ENCODE assay signal across 18 cellular contexts in the genomic region with DNA sequence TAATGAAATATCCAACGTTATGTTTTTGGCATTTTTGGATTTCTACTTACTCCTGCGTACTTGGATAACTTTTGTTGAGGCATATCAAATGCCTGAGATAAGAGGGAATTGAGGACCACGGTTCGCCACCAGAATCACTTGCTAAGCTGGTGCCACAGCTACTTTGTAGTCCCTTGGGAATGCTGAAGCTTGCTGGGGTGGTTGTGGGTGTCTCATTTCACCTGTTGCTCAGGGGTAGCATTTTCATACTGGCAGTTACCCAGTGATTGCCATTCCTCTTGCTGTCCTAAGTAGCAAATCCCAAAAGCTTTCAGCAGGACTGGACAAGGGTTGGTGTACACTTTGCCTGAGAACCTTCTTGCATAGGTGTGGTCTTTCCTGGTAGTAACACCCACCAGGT.
DNase-seq lines count a peak whose midpoint lies in the region; ATAC-seq, FAIRE-seq and TF ChIP-seq lines count a peak whose summit lies in the region.
"Had no signal": no experiment of that assay in that cellular context is flagged by ENCODE, and none has a peak within 500 bp of the region (broad histone marks: within the 10 kb centered on the region; RNA-seq: fewer than 3 reads in every experiment).

No MANE protein-coding gene starts in this region.

- H3F3A ChIP-seq in GM23338 (replicated peaks; ENCODE audit: low read depth), result no peaks in the 10 kb centered on the region

- no peak overlapping the region for H3K23ac ChIP-seq in H1 (ENCODE audit: insufficient read length)

- peak overlapping the region; percentile 46; the same call in 1 of the 2 replicates for H2BK12ac ChIP-seq in H1 (ENCODE audit: low read depth, low read length)

- H3K9me3 Mint-ChIP-seq in GM23338 (no peaks in the 10 kb centered on the region), nephron (peaks cover 2% of the 10 kb centered on the region)
- H3K9me3 Mint-ChIP-seq: CD8-positive, alpha-beta T cell had no signal

- no peak overlapping the region for H3K4ac ChIP-seq in H1 (replicated peaks; ENCODE audit: insufficient read length, low read depth, low read length)

- H3K4me3 Mint-ChIP-seq in GM23338, result no peak overlapping the region
- no peak overlapping the region for H3K4me3 Mint-ChIP-seq in nephron
- H3K4me3 Mint-ChIP-seq: CD14-positive monocyte; CD8-positive, alpha-beta T cell had no signal

- no peak overlapping the region for H3K27ac ChIP-seq in GM23338 (ENCODE audit: low read depth)
- no peak overlapping the region for H3K27ac ChIP-seq in H1 (ENCODE audit: low read depth, low read length)
- no peak overlapping the region for H3K27ac ChIP-seq in A673 (ENCODE audit: low read depth, low read length, poor library complexity, severe bottlenecking)

- H3K36me3 Mint-ChIP-seq in GM23338 (ENCODE audit: low read depth), result no peaks in the 10 kb centered on the region
- peaks cover 3% of the 10 kb centered on the region for H3K36me3 Mint-ChIP-seq in nephron (ENCODE audit: low read depth)
- H3K36me3 Mint-ChIP-seq: CD14-positive monocyte; CD8-positive, alpha-beta T cell had no signal

- TF ChIP-seq POLR2A in H1 (IDR thresholded peaks at IDR 0.05; ENCODE audit: control extremely low read depth in 1 of 2, low read depth in 2 of 2, low read length in 2 of 2), result no peak

- H4K8ac ChIP-seq in H1 (ENCODE audit: extremely low read depth, insufficient read depth, low read length), result no peak overlapping the region

- DNase-seq in GM23338 (ENCODE audit: low spot score), result no peak
- DNase-seq in NCI-H2107 (lab: John Stamatoyannopoulos, UW), result peak; percentile 59
- no peak for DNase-seq in H1 (ENCODE audit: low read depth in 1 of 2, low spot score in 2 of 2)
- DNase-seq in foreskin fibroblast, result no peak
- DNase-seq in A673 (ENCODE audit: low spot score), result no peak
- no peak for DNase-seq in NCI-H187 treated with DMSO at 0.1 percent for 48 hours (lab: John Stamatoyannopoulos, UW)
- DNase-seq: BE2C; CD8-positive, alpha-beta T cell; COR-L47; DMS79 treated with DMSO at 0.1 percent for 48 hours; EL had no signal

- H3K27me3 ChIP-seq in GM23338 (ENCODE audit: insufficient read depth), result no peaks in the 10 kb centered on the region
- peaks cover 0 to 2% (median 0%) of the 10 kb centered on the region in 4 experiments; a peak in 1 of 7 replicates for H3K27me3 ChIP-seq in H1 (replicated peaks in 1 of 4; ENCODE audit: control insufficient read depth in 3 of 4, extremely low read depth in 1 of 4, insufficient read depth in 3 of 4, low read length in 3 of 4)
- H3K27me3 ChIP-seq in A673 (replicated peaks; ENCODE audit: insufficient read depth, low read depth, low read length, poor library complexity), result no peaks in the 10 kb centered on the region
- H3K27me3 ChIP-seq: BE2C had no signal

- H3K79me2 ChIP-seq in GM23338 (replicated peaks; ENCODE audit: insufficient read depth) (no peaks in the 10 kb centered on the region), H1 (ENCODE audit: control insufficient read depth in 1 of 2, insufficient read depth in 2 of 2, low read length in 2 of 2) (no peaks in the 10 kb centered on the region)

- H3K14ac ChIP-seq in H1 (ENCODE audit: insufficient read length), result no peak overlapping the region

- H3K79me1 ChIP-seq in H1 (ENCODE audit: low read depth, low read length), result no peaks in the 10 kb centered on the region

- H2AFZ ChIP-seq in GM23338 (0 out of 2 replicates have a peak overlapping the region, but pooled peaks have one; percentile 9), H1 (ENCODE audit: low read length) (peak overlapping the region; percentile 53; the same call in 1 of the 2 replicates)

- BruUV-seq in A673 (replicated peaks; lab: Mats Ljungman, UMichigan), result no TSS peak

- H3K4me2 ChIP-seq in GM23338 (no peak overlapping the region), H1 (ENCODE audit: insufficient read depth in 1 of 2, low read depth in 2 of 2, low read length in 2 of 2) (no peak overlapping the region)

- no peak overlapping the region for H2BK5ac ChIP-seq in H1 (ENCODE audit: low read depth, low read length)

- no peak overlapping the region for H4K5ac ChIP-seq in H1 (ENCODE audit: insufficient read length, low read depth, low read length)

- TF ChIP-seq RAD21 in H1 (IDR thresholded peaks at IDR 0.05 in 1 of 2, conservative IDR thresholded peaks at IDR 0.05 in 1 of 2; ENCODE audit: low read depth in 2 of 2, low read length in 2 of 2), result no peak

- H3K9me2 ChIP-seq in GM23338 (ENCODE audit: insufficient read depth), result no peaks in the 10 kb centered on the region

- TF ChIP-seq CTCF in GM23338 (conservative IDR thresholded peaks at IDR 0.05; ENCODE audit: low read depth in 2 of 2) (no peak), H1 (IDR thresholded peaks at IDR 0.05; ENCODE audit: control extremely low read depth in 1 of 3, insufficient read depth in 1 of 3, low read depth in 1 of 3, low read length in 3 of 3) (no peak), nephron (IDR thresholded peaks at IDR 0.05; ENCODE audit: unreplicated experiment in 3 of 3) (no peak), foreskin fibroblast (IDR thresholded peaks at IDR 0.05; ENCODE audit: low read depth, low read length) (no peak), A673 (conservative IDR thresholded peaks at IDR 0.05; ENCODE audit: low read depth, low read length) (no peak)

- H3K27ac Mint-ChIP-seq in GM23338 (no peak overlapping the region), nephron (peak overlapping the region; percentile 83 to 95 (median 88))
- H3K27ac Mint-ChIP-seq: CD14-positive monocyte; CD8-positive, alpha-beta T cell had no signal

- POLR2A ChIA-PET in H1 (lab: Charles Lee; ENCODE audit: partially characterized antibody) (no interaction called here), A673 (lab: Charles Lee; ENCODE audit: low non-redundant PET) (no interaction called here)

- no peak overlapping the region for H3K56ac ChIP-seq in H1 (replicated peaks; ENCODE audit: insufficient read length, low read depth, low read length)

- no peak for TF ChIP-seq EP300 in H1 (IDR thresholded peaks at IDR 0.05; ENCODE audit: borderline replicate concordance in 1 of 2, low read depth in 2 of 2, low read length in 2 of 2)

- no peak overlapping the region for H4K91ac ChIP-seq in H1 (replicated peaks; ENCODE audit: insufficient read length, low read length)

- H3K4me1 Mint-ChIP-seq in GM23338, result peaks cover 39% of the 10 kb centered on the region
- H3K4me1 Mint-ChIP-seq in nephron, result peaks cover 25% of the 10 kb centered on the region

- no peak for ATAC-seq in GM23338
- ATAC-seq: CD8-positive, alpha-beta T cell; HCT116 had no signal

- intact Hi-C loops in A673 (cut with micrococcal nuclease; ENCODE audit: unreplicated experiment), result no loop called here

- no peak overlapping the region for H3K4me3 ChIP-seq in GM23338
- H3K4me3 ChIP-seq in H1 (ENCODE audit: extremely low read depth in 1 of 4, insufficient read depth in 2 of 4, low read depth in 3 of 4, low read length in 4 of 4), result no peak overlapping the region
- H3K4me3 ChIP-seq in foreskin fibroblast (ENCODE audit: low read depth in 1 of 2, low read length in 2 of 2), result no peak overlapping the region
- H3K4me3 ChIP-seq in A673 (ENCODE audit: low read depth, low read length, poor library complexity, severe bottlenecking), result no peak overlapping the region

- CTCF ChIA-PET in H1 (lab: Charles Lee; ENCODE audit: partially characterized antibody) (interaction anchor here (0.9 to 1.1 kb wide), 3 partner anchors 9 to 46 kb away, joined by 3 to 5 read pairs (median 3); no protein-coding TSS in a partner anchor), A673 (lab: Charles Lee) (no interaction called here)

- H2BK20ac ChIP-seq in H1 (ENCODE audit: low read length), result no peak overlapping the region

- H3K36me3 ChIP-seq in GM23338 (ENCODE audit: insufficient read depth) (no peaks in the 10 kb centered on the region), H1 (ENCODE audit: control insufficient read depth in 2 of 4, insufficient read depth in 4 of 4, low read length in 3 of 4) (no peaks in the 10 kb centered on the region), A673 (ENCODE audit: insufficient read depth, low read length, poor library complexity, severe bottlenecking) (no peaks in the 10 kb centered on the region)
- H3K36me3 ChIP-seq: BE2C had no signal

- H3K4me1 ChIP-seq in GM23338 (ENCODE audit: insufficient read depth) (peaks cover 24% of the 10 kb centered on the region), H1 (replicated peaks in 1 of 4; ENCODE audit: control insufficient read depth in 3 of 4, insufficient read depth in 4 of 4, low read length in 3 of 4) (peaks cover 5 to 14% (median 11%) of the 10 kb centered on the region in 4 experiments; a peak in 4 of 7 replicates), A673 (ENCODE audit: insufficient read depth, low read length, poor library complexity, severe bottlenecking) (peaks cover 13% of the 10 kb centered on the region)
- H3K4me1 ChIP-seq: BE2C had no signal

- no peaks in the 10 kb centered on the region for H3K23me2 ChIP-seq in H1 (ENCODE audit: low read depth, low read length)

- H3K27me3 Mint-ChIP-seq in GM23338 (ENCODE audit: insufficient read depth, low read depth, poor library complexity) (peaks cover 10% of the 10 kb centered on the region), nephron (ENCODE audit: low read depth) (no peaks in the 10 kb centered on the region)

- no peak overlapping the region for H2AK5ac ChIP-seq in H1 (ENCODE audit: low read depth, low read length)

- WGBS in H1 (ENCODE audit: extremely low coverage in 1 of 2, insufficient coverage in 1 of 2, insufficient read length in 1 of 2, insufficient replicate concordance in 2 of 2, low coverage in 1 of 2, low lambda C conversion rate in 2 of 2, missing lambda C conversion rate in 1 of 2), 2 experiments, result 91% methylated on average over 4 of the region's 4 CpGs; no CpG with 5 or more reads in 1 of the 2 experiments

- no peak overlapping the region for H2BK120ac ChIP-seq in H1 (replicated peaks; ENCODE audit: low read depth, low read length)

- H3K18ac ChIP-seq in H1 (ENCODE audit: extremely low read depth, low read length), result no peak overlapping the region

- H2BK15ac ChIP-seq in H1 (ENCODE audit: low read length), result no peak overlapping the region

- no peaks in the 10 kb centered on the region for H4K20me1 ChIP-seq in GM23338 (replicated peaks; ENCODE audit: insufficient read depth)
- no peaks in the 10 kb centered on the region for H4K20me1 ChIP-seq in H1 (replicated peaks in 1 of 2; ENCODE audit: control insufficient read depth in 1 of 2, insufficient read depth in 2 of 2, low read length in 2 of 2)

- H3K9me3 ChIP-seq in H1 (ENCODE audit: insufficient read depth in 2 of 2, low read depth in 1 of 2, low read length in 1 of 2) (no peaks in the 10 kb centered on the region), A673 (ENCODE audit: low read depth, low read length, poor library complexity, severe bottlenecking) (no peaks in the 10 kb centered on the region)
- H3K9me3 ChIP-seq: BE2C had no signal

- H3K9ac ChIP-seq in H1 (replicated peaks in 1 of 4; ENCODE audit: extremely low read depth in 1 of 4, low read depth in 3 of 4, low read length in 3 of 4), result no peak overlapping the region

- no peak for FAIRE-seq in H1 (lab: Jason Lieb, UNC)
- FAIRE-seq: A204.1, D721Med, G401.6, GM12891 had no signal

TF ChIP-seq in H1, 55 proteins besides CTCF, POLR2A, EP300 and RAD21 (continues in another document):
- TF ChIP-seq SAP30 (IDR thresholded peaks at IDR 0.05; ENCODE audit: insufficient read depth, insufficient replicate concordance, low read length), result no peak
- no peak for TF ChIP-seq ZNF274 (IDR thresholded peaks at IDR 0.05; ENCODE audit: borderline replicate concordance, extremely low read depth, low read length)
